In the genomic region with DNA sequence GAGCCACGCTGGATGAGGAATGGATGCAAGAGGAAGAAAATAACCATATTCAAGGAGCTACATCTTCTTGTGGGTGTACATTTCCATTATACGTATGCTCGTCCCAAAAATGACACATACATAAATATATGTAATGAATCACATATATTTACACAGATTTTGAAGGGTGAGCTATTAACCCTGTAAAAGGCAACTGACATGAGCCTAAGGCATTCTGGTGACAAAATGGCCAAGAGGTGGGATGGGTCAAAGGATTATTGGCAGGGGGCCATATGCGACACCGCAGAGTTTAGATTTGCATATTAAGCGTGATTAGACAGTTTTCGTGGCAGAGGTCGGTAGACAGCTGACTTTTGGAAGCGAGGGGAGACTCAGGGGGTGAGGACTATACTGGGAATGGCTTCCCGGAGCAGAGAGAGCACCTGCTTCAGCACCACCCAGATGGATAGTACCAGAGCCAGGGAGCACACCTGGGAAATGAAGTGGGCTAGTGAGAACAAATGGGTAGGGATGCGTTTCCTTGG, we compare ENCODE assay signal across 8 cellular contexts. TPM values are rescaled to one million over a fixed set of nuclear protein-coding genes. Genes with fewer than 3 reads are reported as not detected.
DNase-seq lines count a peak whose midpoint lies in the region; ATAC-seq, FAIRE-seq and TF ChIP-seq lines count a peak whose summit lies in the region.

No MANE protein-coding gene starts in this region.

- no peak for ATAC-seq in HG02840 (IDR thresholded peaks at IDR 0.05; ENCODE audit: low FRiP score, unreplicated experiment)

- H3K9me3 Mint-ChIP-seq in nephron: no peaks in the 10 kb centered on the region

- H3K27ac ChIP-seq in endothelial cell of umbilical vein (ENCODE audit: insufficient read depth, low read depth, low read length): peak overlapping the region; percentile 99

- peaks cover 15% of the 10 kb centered on the region for H3K4me1 Mint-ChIP-seq in nephron

- H3K4me2 ChIP-seq in endothelial cell of umbilical vein (ENCODE audit: insufficient read depth, low read length): peak overlapping the region; percentile 68

- H3K4me3 ChIP-seq in endothelial cell of umbilical vein (replicated peaks in 1 of 3; ENCODE audit: insufficient read depth in 1 of 3, low read depth in 1 of 3, low read length in 3 of 3): peak overlapping the region; percentile 60 to 83 (median 79)

- no TSS peak for BruUV-seq in endothelial cell of umbilical vein (replicated peaks; lab: Mats Ljungman, UMichigan)

- H3K9me3 ChIP-seq in endothelial cell of umbilical vein (replicated peaks; ENCODE audit: control insufficient read depth, insufficient read depth, low read length): no peaks in the 10 kb centered on the region

- peak overlapping the region; percentile 88 to 94 (median 91) for H3K4me3 Mint-ChIP-seq in nephron

- peaks cover 13% of the 10 kb centered on the region for H3K36me3 Mint-ChIP-seq in nephron (ENCODE audit: low read depth)

- CTCF ChIA-PET in endothelial cell of umbilical vein (lab: Charles Lee): interaction anchor here (0.9 to 2.6 kb wide), 13 partner anchors 10 to 198 kb away, joined by 3 to 16 read pairs (median 4); partner anchors contain the start of gene PPP3R1

- DNase-seq in AG08396 (ENCODE audit: low spot score): peak; percentile 31
- peak; percentile 7 for DNase-seq in HK-2 (ENCODE audit: unreplicated experiment)
- DNase-seq in RPMI7951 (ENCODE audit: low read depth): peak; percentile 35
- DNase-seq in endothelial cell of umbilical vein (ENCODE audit: low read depth, low spot score): no peak
- DNase-seq in activated CD4-positive, CD25-positive, alpha-beta regulatory T cell (lab: John Stamatoyannopoulos, UW): no peak
- DNase-seq in kidney glomerular epithelial cell (lab: John Stamatoyannopoulos, UW): no peak

- H3K79me2 ChIP-seq in endothelial cell of umbilical vein (ENCODE audit: control insufficient read depth, insufficient read depth, low read length): peaks cover 44% of the 10 kb centered on the region

- peaks cover 7 to 10% of the 10 kb centered on the region in 2 experiments for H3K36me3 ChIP-seq in endothelial cell of umbilical vein (ENCODE audit: control insufficient read depth in 2 of 2, extremely low read depth in 1 of 2, insufficient read depth in 2 of 2, low read length in 2 of 2)

- TF ChIP-seq POLR2A in endothelial cell of umbilical vein (IDR thresholded peaks at IDR 0.05; ENCODE audit: low read depth, low read length): no peak

- peak; percentile 78 for FAIRE-seq in endothelial cell of umbilical vein (lab: Jason Lieb, UNC)

- H3K27me3 Mint-ChIP-seq in nephron (ENCODE audit: low read depth): peaks cover 35% of the 10 kb centered on the region

- dilution Hi-C loops in endothelial cell of umbilical vein (cut with MboI; ENCODE audit: extremely low pct_ligation_motif_present, low sequenced_read_pairs): no loop called here

- no peaks in the 10 kb centered on the region for H3K9me1 ChIP-seq in endothelial cell of umbilical vein (replicated peaks; ENCODE audit: control insufficient read depth, extremely low read depth, insufficient read depth, low read length)

- intact Hi-C loops in endothelial cell of umbilical vein (cut with micrococcal nuclease): loop anchor here (1.0 kb wide), 2 partner anchors 38 to 67 kb away; no protein-coding TSS in a partner anchor

- H3K27ac Mint-ChIP-seq in nephron: peak overlapping the region; percentile 91 to 98 (median 95)

- H3K27me3 ChIP-seq in endothelial cell of umbilical vein (ENCODE audit: control insufficient read depth in 2 of 2, insufficient read depth in 2 of 2, low read length in 2 of 2): no peaks in the 10 kb centered on the region

- peak overlapping the region; percentile 86 for H2AFZ ChIP-seq in endothelial cell of umbilical vein (ENCODE audit: low read depth, low read length)

- peak overlapping the region; percentile 93 for H3K9ac ChIP-seq in endothelial cell of umbilical vein (replicated peaks; ENCODE audit: extremely low read depth, insufficient read depth, low read length)

- no peaks in the 10 kb centered on the region for H4K20me1 ChIP-seq in endothelial cell of umbilical vein (replicated peaks; ENCODE audit: control insufficient read depth, extremely low read depth, insufficient read depth, low read length)

- H3K4me1 ChIP-seq in endothelial cell of umbilical vein (ENCODE audit: control insufficient read depth, extremely low read depth, insufficient read depth, low read length): peaks cover 22% of the 10 kb centered on the region

- TF ChIP-seq CTCF in endothelial cell of umbilical vein (IDR thresholded peaks at IDR 0.05; ENCODE audit: extremely low read depth in 1 of 2, insufficient read depth in 1 of 2, low read depth in 1 of 2, low read length in 2 of 2) (no peak), nephron (IDR thresholded peaks at IDR 0.05; ENCODE audit: unreplicated experiment in 3 of 3) (no peak)

- POLR2A ChIA-PET in endothelial cell of umbilical vein (lab: Charles Lee): interaction anchor here (0.6 to 1.6 kb wide), 5 partner anchors 10 to 387 kb away, joined by 3 to 20 read pairs (median 3); partner anchors contain the start of gene PPP3R1

TF ChIP-seq in endothelial cell of umbilical vein, 7 proteins besides CTCF, POLR2A, EP300 and RAD21:
- TF ChIP-seq, protein P1, sequence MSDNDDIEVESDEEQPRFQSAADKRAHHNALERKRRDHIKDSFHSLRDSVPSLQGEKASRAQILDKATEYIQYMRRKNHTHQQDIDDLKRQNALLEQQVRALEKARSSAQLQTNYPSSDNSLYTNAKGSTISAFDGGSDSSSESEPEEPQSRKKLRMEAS (IDR thresholded peaks at IDR 0.05; ENCODE audit: insufficient read depth, insufficient read length): no peak
- no peak for TF ChIP-seq JUN (IDR thresholded peaks at IDR 0.05; ENCODE audit: borderline replicate concordance, insufficient read depth, insufficient read length, low read depth)
- peak; percentile 3 for TF ChIP-seq POLR2AphosphoS5 (IDR thresholded peaks at IDR 0.05; ENCODE audit: insufficient read depth, low read depth, low read length)
- no peak for TF ChIP-seq GATA2 (IDR thresholded peaks at IDR 0.05; ENCODE audit: insufficient read depth, insufficient read length, low read depth, low read length)

RNA-seq across cellular contexts. Expression of gene CNRIP1, which starts 0.4 kb away (rescaled TPM):
- 50.5 and 53.9 TPM in 2 replicates for total RNA-seq in RPMI7951 (2014; rRNA removed; shearing (Covaris generic))
- 73.8 and 74.6 TPM in 2 replicates for total RNA-seq in endothelial cell of umbilical vein
- 88.6 and 98.9 TPM in 2 replicates for polyA plus RNA-seq in endothelial cell of umbilical vein
- 87.8 and 99.8 TPM in 2 replicates for polyA plus RNA-seq in endothelial cell of umbilical vein (2011; cell fraction: cytosol; rRNA removed)
- polyA plus RNA-seq in endothelial cell of umbilical vein (2011; cell fraction: nucleus; rRNA removed): 47.1 and 54.7 TPM in 2 replicates
- 87.5 and 104 TPM in 2 replicates for polyA plus RNA-seq in endothelial cell of umbilical vein (2012)
- 91.6 and 96.6 TPM in 2 replicates for polyA minus RNA-seq in endothelial cell of umbilical vein
- polyA minus RNA-seq in endothelial cell of umbilical vein (2011; cell fraction: cytosol; rRNA and poly(A)+ RNA removed): not detected
- 26.1 and 34.7 TPM in 2 replicates for polyA minus RNA-seq in endothelial cell of umbilical vein (2011; cell fraction: nucleus; rRNA and poly(A)+ RNA removed)

RNA-seq across cellular contexts. Expression of gene PLEK, which starts 44.9 kb away (rescaled TPM):
- not detected in 2 replicates for total RNA-seq in RPMI7951 (2014; rRNA removed; shearing (Covaris generic))
- total RNA-seq in endothelial cell of umbilical vein: 0.11 and 0.18 TPM in 2 replicates
- polyA plus RNA-seq in endothelial cell of umbilical vein: 0.03 TPM in 1 of 2 replicates, not detected in the other
- polyA plus RNA-seq in endothelial cell of umbilical vein (2011; cell fraction: cytosol; rRNA removed): 0.01 and 0.04 TPM in 2 replicates
- 0.10 and 0.18 TPM in 2 replicates for polyA plus RNA-seq in endothelial cell of umbilical vein (2011; cell fraction: nucleus; rRNA removed)
- not detected in 2 replicates for polyA plus RNA-seq in endothelial cell of umbilical vein (2012)
- polyA minus RNA-seq in endothelial cell of umbilical vein: not detected in 2 replicates
- polyA minus RNA-seq in endothelial cell of umbilical vein (2011; cell fraction: cytosol; rRNA and poly(A)+ RNA removed): not detected
- polyA minus RNA-seq in endothelial cell of umbilical vein (2011; cell fraction: nucleus; rRNA and poly(A)+ RNA removed): not detected in 2 replicates

Comparison
In these comparisons a context has a peak if more than half of its experiments do, and no peak if none do; other contexts are left out.
1. DNase-seq: peak in AG08396 (single experiment), HK-2 (single experiment) and RPMI7951 (single experiment); none in endothelial cell of umbilical vein (single experiment), activated CD4-positive, CD25-positive, alpha-beta regulatory T cell (0 of 4) and kidney glomerular epithelial cell (single experiment).